14 cellular contexts compared by ENCODE assay signal in genomic region chr1:47675721-47676120, GRCh38.
DNase-seq lines count a peak whose midpoint lies in the region; ATAC-seq and TF ChIP-seq lines count a peak whose summit lies in the region.
"Had no signal": no experiment of that assay in that cellular context is flagged by ENCODE, and none has a peak within 500 bp of the region (broad histone marks: within the 10 kb centered on the region; RNA-seq: fewer than 3 reads in every experiment).

No MANE protein-coding gene starts in this region.

- peaks cover 12% of the 10 kb centered on the region for H3K9me3 Mint-ChIP-seq in endodermal cell
- H3K9me3 Mint-ChIP-seq in progenitor cell of endocrine pancreas (ENCODE audit: low read depth) = peaks cover 4% of the 10 kb centered on the region

- TF ChIP-seq CTCF in endodermal cell (conservative IDR thresholded peaks at IDR 0.05) (no peak), upper lobe of right lung (IDR thresholded peaks at IDR 0.05) (no peak), progenitor cell of endocrine pancreas (IDR thresholded peaks at IDR 0.05; ENCODE audit: unreplicated experiment) (no peak)

- H2BK12ac ChIP-seq in neuronal stem cell (ENCODE audit: low read length) = no peak overlapping the region

- H3K27me3 ChIP-seq in endodermal cell (ENCODE audit: control insufficient read depth, insufficient read depth, low read length, poor library complexity, severe bottlenecking) (no peaks in the 10 kb centered on the region), neuronal stem cell (ENCODE audit: control insufficient read depth in 3 of 3, insufficient read depth in 3 of 3, low read depth in 1 of 3, low read length in 3 of 3) (no peaks in the 10 kb centered on the region), upper lobe of right lung (no peaks in the 10 kb centered on the region)
- H3K27me3 ChIP-seq: Peyer's patch had no signal

- H3K4me2 ChIP-seq in neuronal stem cell (ENCODE audit: insufficient read depth, low read length, poor library complexity, severe bottlenecking) = no peak overlapping the region

- peaks cover 18% of the 10 kb centered on the region for H3K27me3 Mint-ChIP-seq in endodermal cell (ENCODE audit: insufficient read depth)
- peaks cover 42% of the 10 kb centered on the region for H3K27me3 Mint-ChIP-seq in progenitor cell of endocrine pancreas

- H3K36me3 Mint-ChIP-seq in endodermal cell (ENCODE audit: low read depth) = no peaks in the 10 kb centered on the region
- no peaks in the 10 kb centered on the region for H3K36me3 Mint-ChIP-seq in progenitor cell of endocrine pancreas (ENCODE audit: insufficient read depth)

- no peaks in the 10 kb centered on the region for H3K79me1 ChIP-seq in neuronal stem cell (ENCODE audit: low read depth, low read length)

- no peak overlapping the region for H3K4ac ChIP-seq in neuronal stem cell (ENCODE audit: low read length)

- intact Hi-C loops in upper lobe of right lung (cut with DNase I) = no loop called here

- H2BK15ac ChIP-seq in neuronal stem cell (ENCODE audit: low read length) = peak overlapping the region; percentile 82

- H3K4me3 ChIP-seq in endodermal cell (ENCODE audit: low read length) (no peak overlapping the region), neuronal stem cell (ENCODE audit: low read length in 2 of 2) (no peak overlapping the region), upper lobe of right lung (no peak overlapping the region)
- H3K4me3 ChIP-seq: Peyer's patch had no signal

- no peak overlapping the region for H4K91ac ChIP-seq in neuronal stem cell (ENCODE audit: low read depth, low read length, poor library complexity)

- WGBS in endodermal cell (ENCODE audit: insufficient coverage in 1 of 2, insufficient read length in 1 of 2), 2 experiments = 90 to 93% methylated on average over 9 to 11 of the region's 11 CpGs
- WGBS in neuronal stem cell (ENCODE audit: extremely low coverage in 2 of 2, insufficient read length in 2 of 2, insufficient replicate concordance in 1 of 2), 2 donors = no CpG with 5 or more reads among the region's 11 CpGs

- peaks cover 11% of the 10 kb centered on the region for H3K9me3 ChIP-seq in endodermal cell (ENCODE audit: control insufficient read depth, low read length)
- peaks cover 3 to 6% of the 10 kb centered on the region in 2 donors for H3K9me3 ChIP-seq in neuronal stem cell (replicated peaks in 1 of 2; ENCODE audit: control insufficient read depth in 2 of 2, insufficient read depth in 1 of 2, low read depth in 1 of 2, low read length in 2 of 2)
- H3K9me3 ChIP-seq in upper lobe of right lung = no peaks in the 10 kb centered on the region
- H3K9me3 ChIP-seq: Peyer's patch had no signal

- H3K4me1 ChIP-seq in endodermal cell (ENCODE audit: control insufficient read depth, insufficient read depth, low read length) (no peaks in the 10 kb centered on the region), neuronal stem cell (ENCODE audit: control insufficient read depth in 2 of 2, insufficient read depth in 1 of 2, low read depth in 1 of 2, low read length in 2 of 2) (peaks cover 0 to 12% of the 10 kb centered on the region in 2 donors), upper lobe of right lung (no peaks in the 10 kb centered on the region)
- H3K4me1 ChIP-seq: Peyer's patch had no signal

- no peak overlapping the region for H3K23ac ChIP-seq in neuronal stem cell (ENCODE audit: low read depth, low read length, poor library complexity)

- no peak overlapping the region for H2BK5ac ChIP-seq in neuronal stem cell (ENCODE audit: low read length)

- peak overlapping the region; percentile 9 for H2AK5ac ChIP-seq in neuronal stem cell (ENCODE audit: low read depth, low read length)

- H3K9ac ChIP-seq in endodermal cell (ENCODE audit: extremely low read depth, low read length, poor library complexity, severe bottlenecking) = no peak overlapping the region
- H3K9ac ChIP-seq in neuronal stem cell (ENCODE audit: low read depth, low read length, poor library complexity) = peak overlapping the region; percentile 45

- H3K4me1 Mint-ChIP-seq in endodermal cell (no peaks in the 10 kb centered on the region), progenitor cell of endocrine pancreas (ENCODE audit: low read depth) (peaks cover 2% of the 10 kb centered on the region)

- H3K27ac Mint-ChIP-seq in endodermal cell (no peak overlapping the region), progenitor cell of endocrine pancreas (no peak overlapping the region)

- H3K18ac ChIP-seq in neuronal stem cell (ENCODE audit: low read length) = no peak overlapping the region

- peak; percentile 23 for DNase-seq in activated CD8-positive, alpha-beta memory T cell treated with anti-CD3 and anti-CD28 coated beads, Interleukin-2, amount 50 U/mL, for 48 hours
- no peak for DNase-seq in activated CD8-positive, alpha-beta memory T cell treated with anti-CD3 and anti-CD28 coated beads, Interleukin-2, amount 50 U/mL, for 4 hours
- DNase-seq in endodermal cell = peak; percentile 55
- DNase-seq in neuronal stem cell (ENCODE audit: low spot score) = no peak
- DNase-seq in upper lobe of right lung = peak; percentile 29
- no peak for DNase-seq in DMS153 treated with DMSO at 0.1 percent for 48 hours (lab: John Stamatoyannopoulos, UW; ENCODE audit: unreplicated experiment)
- DNase-seq in progenitor cell of endocrine pancreas (ENCODE audit: low spot score, unreplicated experiment) = no peak
- DNase-seq: AML-193, NCI-H1092 treated with DMSO at 0.1 percent for 48 hours, NCI-H1694, Peyer's patch had no signal

- peak; percentile 20 for ATAC-seq in upper lobe of right lung
- no peak for ATAC-seq in HG02610 (IDR thresholded peaks at IDR 0.05; ENCODE audit: unreplicated experiment)

- H3K27ac ChIP-seq in endodermal cell (ENCODE audit: low read depth, low read length) (no peak overlapping the region), neuronal stem cell (replicated peaks; ENCODE audit: low read length) (no peak overlapping the region), upper lobe of right lung (no peak overlapping the region)
- H3K27ac ChIP-seq: 22Rv1, C4-2B, Peyer's patch had no signal

- H4K8ac ChIP-seq in neuronal stem cell (ENCODE audit: low read depth, low read length) = peak overlapping the region; percentile 66

- H2AFZ ChIP-seq in neuronal stem cell (ENCODE audit: low read length) = no peak overlapping the region

- no peak overlapping the region for H3K14ac ChIP-seq in neuronal stem cell (ENCODE audit: low read length)

- H3K4me3 Mint-ChIP-seq in endodermal cell (no peak overlapping the region), progenitor cell of endocrine pancreas (ENCODE audit: low read depth) (no peak overlapping the region)

- H3K36me3 ChIP-seq in endodermal cell (ENCODE audit: control insufficient read depth, insufficient read depth, low read length) = no peaks in the 10 kb centered on the region
- no peaks in the 10 kb centered on the region for H3K36me3 ChIP-seq in neuronal stem cell (replicated peaks in 1 of 2; ENCODE audit: control insufficient read depth in 2 of 2, insufficient read depth in 2 of 2, low read length in 2 of 2)
- H3K36me3 ChIP-seq in upper lobe of right lung = no peaks in the 10 kb centered on the region
- H3K36me3 ChIP-seq: Peyer's patch had no signal

- H2BK120ac ChIP-seq in neuronal stem cell (ENCODE audit: low read depth, low read length) = no peak overlapping the region

Comparison
In these comparisons a context has a peak if more than half of its experiments do, and no peak if none do; other contexts are left out.
1. DNase-seq: peak in activated CD8-positive, alpha-beta memory T cell treated with anti-CD3 and anti-CD28 coated beads, Interleukin-2, amount 50 U/mL, for 48 hours (single experiment), endodermal cell (single experiment) and upper lobe of right lung (single experiment); none in activated CD8-positive, alpha-beta memory T cell treated with anti-CD3 and anti-CD28 coated beads, Interleukin-2, amount 50 U/mL, for 4 hours (single experiment), neuronal stem cell (single experiment), DMS153 treated with DMSO at 0.1 percent for 48 hours (single experiment) and progenitor cell of endocrine pancreas (single experiment).